Comparison of ENCODE assay signal across 11 cellular contexts in the genomic region with DNA sequence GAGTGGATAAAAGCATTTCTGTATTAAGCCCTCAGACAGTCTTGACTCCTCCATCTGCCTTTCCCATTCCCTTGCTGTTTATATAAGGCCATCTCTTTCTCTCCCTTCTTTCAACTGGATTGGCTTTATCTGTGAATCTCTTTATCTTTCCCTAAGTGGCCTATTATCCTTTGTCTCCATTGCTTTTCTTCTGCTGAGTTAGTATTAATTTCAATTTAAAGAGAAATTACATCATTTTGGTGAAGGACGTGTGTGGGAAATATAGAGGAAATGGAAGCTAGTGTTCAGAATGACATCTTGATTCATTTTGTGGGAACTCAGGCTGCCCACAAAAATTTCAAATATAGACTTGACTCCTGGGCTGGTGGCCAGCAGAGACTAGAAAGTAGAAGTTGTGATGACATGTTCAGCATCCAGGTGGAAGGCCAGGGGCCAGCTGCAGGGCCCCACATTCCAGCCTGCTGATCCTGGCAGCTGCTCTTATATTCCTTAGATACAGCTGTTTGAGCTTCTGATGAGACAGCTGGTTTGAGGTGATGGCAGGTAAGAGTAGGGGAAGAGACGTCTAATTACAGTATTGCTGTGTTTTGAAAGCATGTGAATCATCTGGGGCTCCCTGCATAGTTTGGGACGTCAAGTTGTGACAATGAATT. TPM values are rescaled to one million over a fixed set of nuclear protein-coding genes. Genes with fewer than 3 reads are reported as not detected.
DNase-seq lines count a peak whose midpoint lies in the region; ATAC-seq and TF ChIP-seq lines count a peak whose summit lies in the region.
"Had no signal": no experiment of that assay in that cellular context is flagged by ENCODE, and none has a peak within 500 bp of the region (broad histone marks: within the 10 kb centered on the region; RNA-seq: fewer than 3 reads in every experiment).

No MANE protein-coding gene starts in this region.

- no peak overlapping the region for H3K27ac ChIP-seq in breast epithelium
- no peak overlapping the region for H3K27ac ChIP-seq in upper lobe of right lung

- H3K9me3 ChIP-seq in breast epithelium (no peaks in the 10 kb centered on the region), upper lobe of right lung (no peaks in the 10 kb centered on the region)
- H3K9me3 ChIP-seq: HAP-1 had no signal

- H3K4me3 ChIP-seq in breast epithelium (no peak overlapping the region), cardiac fibroblast (replicated peaks in 1 of 2; ENCODE audit: low read depth in 2 of 2, low read length in 2 of 2) (no peak overlapping the region), upper lobe of right lung (no peak overlapping the region)
- H3K4me3 ChIP-seq: HAP-1 had no signal

- H3K4me3 Mint-ChIP-seq in MCF 10A (ENCODE audit: unreplicated experiment), result no peak overlapping the region
- H3K4me3 Mint-ChIP-seq: naive B cell had no signal

- no peak for TF ChIP-seq POLR2A in breast epithelium (IDR thresholded peaks at IDR 0.05)

- CTCF ChIA-PET in MCF 10A (lab: Yijun Ruan, JAX), result interaction anchor here (0.7 kb wide), 1 partner anchor 299 kb away, joined by 3 read pairs; no protein-coding TSS in a partner anchor

- BruUV-seq in MCF 10A (replicated peaks; lab: Mats Ljungman, UMichigan), result no TSS peak

- peaks cover 25% of the 10 kb centered on the region for H3K36me3 Mint-ChIP-seq in MCF 10A (ENCODE audit: insufficient read depth, unreplicated experiment)

- H3K4me1 ChIP-seq in breast epithelium (no peaks in the 10 kb centered on the region), upper lobe of right lung (no peaks in the 10 kb centered on the region)

- no peak for TF ChIP-seq CTCF in MCF 10A (IDR thresholded peaks at IDR 0.05; ENCODE audit: unreplicated experiment)
- TF ChIP-seq CTCF in breast epithelium (IDR thresholded peaks at IDR 0.05), result no peak
- TF ChIP-seq CTCF in cardiac fibroblast (IDR thresholded peaks at IDR 0.05; ENCODE audit: low read depth, low read length), result no peak
- TF ChIP-seq CTCF in upper lobe of right lung (IDR thresholded peaks at IDR 0.05), result no peak

- intact Hi-C loops in MCF 10A (cut with micrococcal nuclease), result no loop called here
- intact Hi-C loops in breast epithelium (cut with DNase I; ENCODE audit: low total_unique reads), result no loop called here
- intact Hi-C loops in upper lobe of right lung (cut with DNase I), result no loop called here

- POLR2A ChIA-PET in MCF 10A (lab: Yijun Ruan, JAX), result interaction anchor here (0.7 to 1.4 kb wide), 6 partner anchors 9 to 27 kb away, joined by 3 to 4 read pairs (median 4); no protein-coding TSS in a partner anchor

- ATAC-seq in upper lobe of right lung (peak; percentile 40), HG02623 (IDR thresholded peaks at IDR 0.05; ENCODE audit: unreplicated experiment) (no peak)

- H3K27me3 ChIP-seq in breast epithelium, result no peaks in the 10 kb centered on the region
- no peaks in the 10 kb centered on the region for H3K27me3 ChIP-seq in upper lobe of right lung

- no peaks in the 10 kb centered on the region for H3K9me3 Mint-ChIP-seq in MCF 10A (ENCODE audit: unreplicated experiment)
- H3K9me3 Mint-ChIP-seq: naive B cell had no signal

- H3K36me3 ChIP-seq in breast epithelium (no peaks in the 10 kb centered on the region), upper lobe of right lung (peaks cover 35% of the 10 kb centered on the region)

- peak; percentile 86 for DNase-seq in MCF 10A (ENCODE audit: unreplicated experiment)
- DNase-seq in breast epithelium (ENCODE audit: low spot score in 2 of 2), result no peak
- DNase-seq in NCI-H510A (lab: John Stamatoyannopoulos, UW), result peak; percentile 30
- DNase-seq in cardiac fibroblast (ENCODE audit: low read depth in 2 of 2), result peak; percentile 73 to 94
- no peak for DNase-seq in upper lobe of right lung
- DNase-seq in putamen (ENCODE audit: low spot score), result no peak
- DNase-seq in NCI-H2227 (lab: John Stamatoyannopoulos, UW; ENCODE audit: unreplicated experiment), result no peak
- DNase-seq: naive B cell, NCI-H2081 had no signal

- H3K4me1 Mint-ChIP-seq in MCF 10A (ENCODE audit: insufficient read depth, unreplicated experiment), result no peaks in the 10 kb centered on the region

- no peak overlapping the region for H3K27ac Mint-ChIP-seq in MCF 10A (ENCODE audit: low read depth, unreplicated experiment)

- H3K27me3 Mint-ChIP-seq in MCF 10A (ENCODE audit: insufficient read depth, unreplicated experiment), result no peaks in the 10 kb centered on the region
- H3K27me3 Mint-ChIP-seq: naive B cell had no signal

RNA-seq across cellular contexts. Expression of a gene that starts 52.3 kb away (rescaled TPM):
- total RNA-seq in MCF 10A (2022) (32.6 and 47.4 TPM in 2 replicates), breast epithelium (10 to 100 TPM; 19.2 to 38.9 (median 33.4) TPM), upper lobe of right lung (35.8 TPM)

Comparison
In these comparisons a context has a peak if more than half of its experiments do, and no peak if none do; other contexts are left out.
1. DNase-seq: peak in MCF 10A (single experiment), NCI-H510A (single experiment) and cardiac fibroblast (2 of 2); none in breast epithelium (0 of 2), upper lobe of right lung (single experiment), putamen (single experiment) and NCI-H2227 (single experiment).